ENCODE assay signal across 8 cellular contexts in genomic region chr11:65501530-65502273, GRCh38. TPM values are rescaled to one million over a fixed set of nuclear protein-coding genes. Genes with fewer than 3 reads are reported as not detected.
DNase-seq lines count a peak whose midpoint lies in the region; ATAC-seq, FAIRE-seq and TF ChIP-seq lines count a peak whose summit lies in the region.

No MANE protein-coding gene starts in this region.

- H3K9me3 Mint-ChIP-seq in progenitor cell of endocrine pancreas (ENCODE audit: low read depth), result no peaks in the 10 kb centered on the region

- peaks cover 26% of the 10 kb centered on the region for H3K4me1 Mint-ChIP-seq in progenitor cell of endocrine pancreas (ENCODE audit: low read depth)

- H3K27me3 Mint-ChIP-seq in progenitor cell of endocrine pancreas, result no peaks in the 10 kb centered on the region

- no peak overlapping the region for H3K4me3 Mint-ChIP-seq in progenitor cell of endocrine pancreas (ENCODE audit: low read depth)

- TF ChIP-seq EP300 in esophagus muscularis mucosa (IDR thresholded peaks at IDR 0.05), result no peak

- peaks cover 30% of the 10 kb centered on the region for H3K36me3 Mint-ChIP-seq in progenitor cell of endocrine pancreas (ENCODE audit: insufficient read depth)

- no peak for ATAC-seq in GM19324 (IDR thresholded peaks at IDR 0.05; ENCODE audit: low FRiP score, unreplicated experiment)
- ATAC-seq in HG03135 (IDR thresholded peaks at IDR 0.05; ENCODE audit: unreplicated experiment), result no peak

- H3K4me3 ChIP-seq in esophagus muscularis mucosa, result peak overlapping the region; percentile 72 to 82 (median 76)

- no peak for TF ChIP-seq CTCF in esophagus muscularis mucosa (IDR thresholded peaks at IDR 0.05)
- TF ChIP-seq CTCF in progenitor cell of endocrine pancreas (IDR thresholded peaks at IDR 0.05; ENCODE audit: unreplicated experiment), result no peak

- H3K27me3 ChIP-seq in esophagus muscularis mucosa, result no peaks in the 10 kb centered on the region

- H3K27ac Mint-ChIP-seq in progenitor cell of endocrine pancreas, result no peak overlapping the region

- no peak for FAIRE-seq in GM12891 (lab: Jason Lieb, UNC)

- intact Hi-C loops in esophagus muscularis mucosa (cut with DNase I), result no loop called here

- peaks cover 36 to 66% (median 57%) of the 10 kb centered on the region in 4 donors for H3K36me3 ChIP-seq in esophagus muscularis mucosa

- no peaks in the 10 kb centered on the region for H3K9me3 ChIP-seq in esophagus muscularis mucosa

- peak overlapping the region; percentile 95 to 99 (median 98) for H3K27ac ChIP-seq in esophagus muscularis mucosa (replicated peaks in 1 of 4)

- WGBS in esophagus muscularis mucosa, result 0% methylated on average over 3 of the region's 3 CpGs

- H3K4me1 ChIP-seq in esophagus muscularis mucosa, result peaks cover 19 to 33% (median 30%) of the 10 kb centered on the region in 4 donors

- TF ChIP-seq POLR2A in GM12891 (IDR thresholded peaks at IDR 0.05; ENCODE audit: low read depth, low read length) (peak; percentile 76), esophagus muscularis mucosa (IDR thresholded peaks at IDR 0.05; ENCODE audit: low read depth) (peak; percentile 43)

- DNase-seq in GM12891 (ENCODE audit: insufficient read length, low spot score), result no peak
- DNase-seq in NCI-H774 (lab: John Stamatoyannopoulos, UW), result peak; percentile 24
- no peak for DNase-seq in esophagus muscularis mucosa (ENCODE audit: extremely low spot score)
- peak; percentile 63 for DNase-seq in retina
- DNase-seq in progenitor cell of endocrine pancreas (ENCODE audit: low spot score, unreplicated experiment), result no peak
- no peak for DNase-seq in iPS-NIHi11 (ENCODE audit: low spot score)

TF ChIP-seq in GM12891, 5 proteins besides CTCF, POLR2A, EP300 and RAD21:
- TF ChIP-seq SPI1 (IDR thresholded peaks at IDR 0.05; ENCODE audit: low read depth, low read length), result no peak
- TF ChIP-seq TAF1 (IDR thresholded peaks at IDR 0.05; ENCODE audit: low read depth, low read length), result peak; percentile 50; the same call in 1 of the 2 replicates
- no peak for TF ChIP-seq PAX5 (IDR thresholded peaks at IDR 0.05; ENCODE audit: insufficient read depth, low read length, severe bottlenecking)
- peak; percentile 31; the same call in 1 of the 2 replicates for TF ChIP-seq POU2F2 (IDR thresholded peaks at IDR 0.05; ENCODE audit: low read depth, low read length)
- peak; percentile 92 for TF ChIP-seq POLR2AphosphoS5 (IDR thresholded peaks at IDR 0.05; ENCODE audit: low read depth, low read length)

RNA-seq across cellular contexts. Expression of gene MALAT1, which starts 2.9 kb away (rescaled TPM):
- polyA plus RNA-seq in GM12891 (2012; ENCODE audit: low read depth, missing spikeins), result 839 TPM
- total RNA-seq in esophagus muscularis mucosa (over 10,000 TPM in 1 of 4 donors, 1,000 to 10,000 TPM in 3; 2,724 to 15,405 (median 5,373) TPM), progenitor cell of endocrine pancreas (16,546 and 17,116 TPM in 2 replicates)

RNA-seq across cellular contexts. Expression of gene SCYL1, which starts 23.2 kb away (rescaled TPM):
- polyA plus RNA-seq in GM12891 (2012; ENCODE audit: low read depth, missing spikeins), result 33.4 TPM
- total RNA-seq in esophagus muscularis mucosa (100 to 1,000 TPM in 2 of 4 donors, 10 to 100 TPM in 2; 74.3 to 115 (median 104) TPM), progenitor cell of endocrine pancreas (61.4 and 66.3 TPM in 2 replicates)

RNA-seq across cellular contexts. Expression of gene LTBP3, which starts 56.5 kb away (rescaled TPM):
- 14.6 TPM for polyA plus RNA-seq in GM12891 (2012; ENCODE audit: low read depth, missing spikeins)
- total RNA-seq in esophagus muscularis mucosa (100 to 1,000 TPM; 107 to 208 (median 137) TPM), progenitor cell of endocrine pancreas (55.3 and 57.7 TPM in 2 replicates)

Comparison
In these comparisons a context has a peak if more than half of its experiments do, and no peak if none do; other contexts are left out.
1. DNase-seq: peak in NCI-H774 (single experiment) and retina (single experiment); none in GM12891 (single experiment), esophagus muscularis mucosa (single experiment), progenitor cell of endocrine pancreas (single experiment) and iPS-NIHi11 (single experiment).